8 cellular contexts compared by ENCODE assay signal in the genomic region with DNA sequence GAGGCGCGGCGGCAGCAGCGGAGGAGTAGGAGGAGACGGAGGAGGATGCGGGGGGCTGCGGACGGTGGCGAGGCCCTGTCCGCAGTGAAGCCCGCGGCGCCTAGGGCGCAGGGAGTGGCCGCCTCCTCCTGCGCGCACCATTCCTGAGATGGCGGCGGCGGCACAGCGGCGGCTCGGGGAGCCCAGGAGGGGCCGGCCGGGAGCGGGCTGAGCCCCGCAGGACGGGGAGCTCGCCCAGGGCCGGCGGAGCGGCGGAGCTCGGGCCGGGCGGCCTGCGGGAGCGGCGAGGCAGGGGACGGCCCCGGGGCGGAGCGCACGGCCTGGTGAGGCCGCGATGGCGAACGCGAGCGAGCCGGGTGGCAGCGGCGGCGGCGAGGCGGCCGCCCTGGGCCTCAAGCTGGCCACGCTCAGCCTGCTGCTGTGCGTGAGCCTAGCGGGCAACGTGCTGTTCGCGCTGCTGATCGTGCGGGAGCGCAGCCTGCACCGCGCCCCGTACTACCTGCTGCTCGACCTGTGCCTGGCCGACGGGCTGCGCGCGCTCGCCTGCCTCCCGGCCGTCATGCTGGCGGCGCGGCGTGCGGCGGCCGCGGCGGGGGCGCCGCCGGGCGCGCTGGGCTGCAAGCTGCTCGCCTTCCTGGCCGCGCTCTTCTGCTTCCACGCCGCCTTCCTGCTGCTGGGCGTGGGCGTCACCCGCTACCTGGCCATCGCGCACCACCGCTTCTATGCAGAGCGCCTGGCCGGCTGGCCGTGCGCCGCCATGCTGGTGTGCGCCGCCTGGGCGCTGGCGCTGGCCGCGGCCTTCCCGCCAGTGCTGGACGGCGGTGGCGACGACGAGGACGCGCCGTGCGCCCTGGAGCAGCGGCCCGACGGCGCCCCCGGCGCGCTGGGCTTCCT. TPM values are rescaled to one million over a fixed set of nuclear protein-coding genes. Genes with fewer than 3 reads are reported as not detected.
DNase-seq lines count a peak whose midpoint lies in the region; ATAC-seq and TF ChIP-seq lines count a peak whose summit lies in the region.

Gene GPR27 (plus strand): TSS at position 140 of the 894 bp plus-strand sequence. CDS start 195 bp downstream, at position 335.

- peak within 1 kb of the TSS in 1 of 4 donors; percentile 61 for H3K27ac ChIP-seq in tibial nerve

- H3K27ac Mint-ChIP-seq in T-cell = no peak within 1 kb of the TSS
- no peak within 1 kb of the TSS for H3K27ac Mint-ChIP-seq in memory B cell

- CTCF ChIA-PET in T-cell (lab: Charles Lee) = no interaction called here

- no peak for TF ChIP-seq EP300 in tibial nerve (IDR thresholded peaks at IDR 0.05)

- peaks cover 0 to 44% of the 10 kb centered on the region in 2 donors for H3K27me3 ChIP-seq in tibial nerve

- H3K4me1 ChIP-seq in tibial nerve = peaks cover 0 to 11% (median 0%) of the 10 kb centered on the region in 4 donors

- peaks cover 41 to 43% of the 10 kb centered on the region in 2 donors for H3K27me3 Mint-ChIP-seq in T-cell
- peaks cover 12% of the 10 kb centered on the region for H3K27me3 Mint-ChIP-seq in memory B cell

- H3K9me3 Mint-ChIP-seq in T-cell = no peaks in the 10 kb centered on the region
- H3K9me3 Mint-ChIP-seq in memory B cell = no peaks in the 10 kb centered on the region

- H3K36me3 ChIP-seq in tibial nerve = no peaks in the 10 kb centered on the region

- H3K36me3 Mint-ChIP-seq in T-cell (no peaks in the 10 kb centered on the region), memory B cell (no peaks in the 10 kb centered on the region)

- H3K9me3 ChIP-seq in tibial nerve = no peaks in the 10 kb centered on the region

- H3K4me1 Mint-ChIP-seq in T-cell (peaks cover 12 to 13% (median 13%) of the 10 kb centered on the region in 3 donors), memory B cell (no peaks in the 10 kb centered on the region)

- POLR2A ChIA-PET in T-cell (lab: Charles Lee) = interaction anchor here in 1 of 2 donors (0.6 kb wide), 1 partner anchor 38 kb away, joined by 5 read pairs; no protein-coding TSS in a partner anchor

- peak within 1 kb of the TSS in 3 of 4 donors; percentile 30 to 61 (median 40) for H3K4me3 ChIP-seq in tibial nerve

- WGBS in tibial nerve, 2 donors = 2% methylated on average over 11 to 66 of the region's 131 CpGs

- TF ChIP-seq POLR2A in tibial nerve (IDR thresholded peaks at IDR 0.05) = no peak

- H3K4me3 Mint-ChIP-seq in T-cell (peak within 1 kb of the TSS; percentile 61 to 80 (median 67)), memory B cell (peak within 1 kb of the TSS; percentile 34)

- DNase-seq in DMS53 (lab: John Stamatoyannopoulos, UW) (peak; percentile 60), DMS53 treated with DMSO at 0.1 percent for 48 hours (lab: John Stamatoyannopoulos, UW; ENCODE audit: unreplicated experiment) (no peak), T-cell (peak in 5 of 34 experiments; percentile 5 to 28 (median 13)), ecto neural progenitor cell (ENCODE audit: low spot score) (peak; percentile 66), memory B cell (ENCODE audit: low spot score in 2 of 2) (no peak), tibial nerve (ENCODE audit: low spot score in 2 of 2) (no peak), NCI-H1436 treated with DMSO at 0.1 percent for 48 hours (lab: John Stamatoyannopoulos, UW) (no peak)

- TF ChIP-seq CTCF in tibial nerve (IDR thresholded peaks at IDR 0.05) = no peak

- ATAC-seq in T-cell (replicated peaks in 1 of 4) = peak; percentile 64 to 72 (median 67)
- ATAC-seq in memory B cell (ENCODE audit: low read depth) = no peak
- no peak for ATAC-seq in HG03039 (IDR thresholded peaks at IDR 0.05; ENCODE audit: unreplicated experiment)

RNA-seq across cellular contexts. Expression of gene GPR27, which starts in this region (rescaled TPM):
- 1 to 10 TPM in 2 of 5 donors, under 1 TPM in 3; 0.42 to 1.3 (median 0.73) TPM for total RNA-seq in T-cell
- 1 to 10 TPM; 2.9 to 6.9 (median 4.0) TPM for total RNA-seq in tibial nerve

Comparison
In these comparisons a context has a peak if more than half of its experiments do, and no peak if none do; other contexts are left out.
1. DNase-seq: peak in DMS53 (single experiment) and ecto neural progenitor cell (single experiment); none in DMS53 treated with DMSO at 0.1 percent for 48 hours (single experiment), memory B cell (0 of 2), tibial nerve (0 of 2) and NCI-H1436 treated with DMSO at 0.1 percent for 48 hours (single experiment).
2. ATAC-seq: peak in T-cell (4 of 4); none in memory B cell (single experiment) and HG03039 (single experiment).